ENCODE assay signal across 15 cellular contexts in genomic region chr5:68303754-68304420, GRCh38.
A peak's percentile ranks its signal among the peaks of the same experiment; 100 is the strongest.
DNase-seq lines count a peak whose midpoint lies in the region; ATAC-seq and TF ChIP-seq lines count a peak whose summit lies in the region.
"Had no signal": no experiment of that assay in that cellular context is flagged by ENCODE, and none has a peak within 500 bp of the region (broad histone marks: within the 10 kb centered on the region; RNA-seq: fewer than 3 reads in every experiment).

No MANE protein-coding gene starts in this region.

- TF ChIP-seq CTCF in DND-41 (IDR thresholded peaks at IDR 0.05; ENCODE audit: borderline replicate concordance, extremely low read depth, low read length, poor library complexity, severe bottlenecking) (no peak), ovary (IDR thresholded peaks at IDR 0.05) (no peak)

- H3K4me1 Mint-ChIP-seq in T-helper 17 cell = peaks cover 21% of the 10 kb centered on the region

- H3K4me1 ChIP-seq in DND-41 (ENCODE audit: insufficient read depth, low read length) (0 out of 2 replicates have a peak, but pooled peaks cover 3% of the 10 kb centered on the region), ovary (ENCODE audit: insufficient read depth) (no peaks in the 10 kb centered on the region)
- H3K4me1 ChIP-seq: BLaER1 treated with 17β-estradiol and CSF1 and Interleukin-3, amounts not matched to agents 10 nM and 100 nM had no signal

- H3K9ac ChIP-seq in DND-41 (ENCODE audit: low read depth, low read length) = no peak overlapping the region
- H3K9ac ChIP-seq: BLaER1 treated with 17β-estradiol and CSF1 and Interleukin-3, amounts not matched to agents 10 nM and 100 nM; KMS-11 had no signal

- H3K36me3 ChIP-seq in DND-41 (ENCODE audit: insufficient read depth, low read length) (peaks cover 25% of the 10 kb centered on the region), ovary (no peaks in the 10 kb centered on the region)

- no peak overlapping the region for H3K4me2 ChIP-seq in DND-41 (ENCODE audit: insufficient read depth, low read length)
- H3K4me2 ChIP-seq: BLaER1 treated with 17β-estradiol and CSF1 and Interleukin-3, amounts not matched to agents 10 nM and 100 nM; KMS-11 had no signal

- H3K4me3 ChIP-seq in DND-41 (ENCODE audit: low read depth in 1 of 2, low read length in 2 of 2) = no peak overlapping the region
- H3K4me3 ChIP-seq in ovary = no peak overlapping the region
- H3K4me3 ChIP-seq: BLaER1 treated with 17β-estradiol and CSF1 and Interleukin-3, amounts not matched to agents 10 nM and 100 nM had no signal

- H3K9me3 ChIP-seq in DND-41 (ENCODE audit: insufficient read depth, low read length, severe bottlenecking) (no peaks in the 10 kb centered on the region), T-helper 17 cell (ENCODE audit: control insufficient read depth, low read length, poor library complexity, severe bottlenecking) (no peaks in the 10 kb centered on the region), ovary (no peaks in the 10 kb centered on the region)
- H3K9me3 ChIP-seq: BLaER1 treated with 17β-estradiol and CSF1 and Interleukin-3, amounts not matched to agents 10 nM and 100 nM had no signal

- TF ChIP-seq POLR2A in ovary (IDR thresholded peaks at IDR 0.05) = no peak

- no peak for TF ChIP-seq EP300 in ovary (IDR thresholded peaks at IDR 0.05)

- ATAC-seq in DND-41 (ENCODE audit: insufficient read depth, low read depth) = 0 out of 3 replicates have a peak, but pooled peaks have one; percentile 27
- peak; percentile 15 for ATAC-seq in GM21529 (IDR thresholded peaks at IDR 0.05; ENCODE audit: unreplicated experiment)
- no peak for ATAC-seq in T-helper 17 cell
- no peak for ATAC-seq in HG02885 (IDR thresholded peaks at IDR 0.05; ENCODE audit: poor library complexity, unreplicated experiment)

- H3K27me3 ChIP-seq in DND-41 (ENCODE audit: insufficient read depth, low read length, poor library complexity) (no peaks in the 10 kb centered on the region), ovary (no peaks in the 10 kb centered on the region)
- H3K27me3 ChIP-seq: BLaER1 treated with 17β-estradiol and CSF1 and Interleukin-3, amounts not matched to agents 10 nM and 100 nM had no signal

- 74 to 82% (median 80%) methylated on average over 4 of the region's 4 CpGs for WGBS in ovary, 3 donors

- no peaks in the 10 kb centered on the region for H3K79me2 ChIP-seq in DND-41 (ENCODE audit: insufficient read depth, low read length)

- peak overlapping the region; percentile 72 for H3K27ac Mint-ChIP-seq in T-helper 17 cell

- peaks cover 16% of the 10 kb centered on the region; the same call in 1 of the 2 replicates for H4K20me1 ChIP-seq in DND-41 (ENCODE audit: insufficient read depth, low read length)

- H3K27me3 Mint-ChIP-seq in T-helper 17 cell = no peaks in the 10 kb centered on the region

- H3K36me3 Mint-ChIP-seq in T-helper 17 cell (ENCODE audit: low read depth) = no peaks in the 10 kb centered on the region

- intact Hi-C loops in ovary (cut with DNase I) = no loop called here

- DNase-seq in DND-41 (no peak), T-helper 17 cell (no peak), inferior parietal cortex (ENCODE audit: extremely low spot score) (peak; percentile 29), NCI-H1092 (lab: John Stamatoyannopoulos, UW) (no peak), SW480 (ENCODE audit: low spot score) (no peak), ovary (no peak)
- DNase-seq: aorta; H7; hippocampal formation; NCI-H2029; stimulated activated naive CD4-positive, alpha-beta T cell treated with Interleukin-2 at 50 U/mL for 16 hours had no signal

- no peak overlapping the region for H3K27ac ChIP-seq in DND-41 (ENCODE audit: low read length)
- H3K27ac ChIP-seq in ovary = no peak overlapping the region
- H3K27ac ChIP-seq: BLaER1 treated with 17β-estradiol and CSF1 and Interleukin-3, amounts not matched to agents 10 nM and 100 nM; KMS-11 had no signal

- no peak overlapping the region for H2AFZ ChIP-seq in DND-41 (ENCODE audit: low read depth, low read length)

- H3K4me3 Mint-ChIP-seq in T-helper 17 cell = no peak overlapping the region

Comparison
In these comparisons a context has a peak if more than half of its experiments do, and no peak if none do; other contexts are left out.
1. ATAC-seq: peak in DND-41 (single experiment) and GM21529 (single experiment); none in T-helper 17 cell (single experiment) and HG02885 (single experiment).